ENCODE assay signal across 1 cellular context in the genomic region with DNA sequence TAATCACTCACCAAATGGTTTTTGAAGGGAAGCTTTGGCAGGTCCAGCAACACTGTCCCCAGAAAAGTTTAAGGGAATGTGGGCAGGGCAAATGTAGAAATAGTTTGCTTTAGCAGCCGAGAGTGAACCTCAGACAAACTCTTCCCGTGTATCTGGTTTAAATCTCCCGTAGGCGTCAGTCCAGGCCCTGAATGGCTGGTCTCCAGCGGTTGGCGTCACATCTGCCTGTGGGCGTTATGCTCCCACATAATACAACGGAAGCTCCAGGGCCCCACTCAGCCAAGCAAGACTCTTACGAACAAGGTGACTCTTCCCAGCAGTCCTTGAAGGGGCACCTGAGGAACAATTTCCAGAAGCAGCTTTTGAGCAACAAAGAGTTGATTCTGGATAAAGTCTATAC.
A peak's percentile ranks its signal among the peaks of the same experiment; 100 is the strongest.
TF ChIP-seq lines count a peak whose summit lies in the region.

No MANE protein-coding gene starts in this region.

TF ChIP-seq in K562, 482 proteins besides CTCF, POLR2A, EP300 and RAD21 (continued from another document and continues in another):
- TF ChIP-seq, protein P1, sequence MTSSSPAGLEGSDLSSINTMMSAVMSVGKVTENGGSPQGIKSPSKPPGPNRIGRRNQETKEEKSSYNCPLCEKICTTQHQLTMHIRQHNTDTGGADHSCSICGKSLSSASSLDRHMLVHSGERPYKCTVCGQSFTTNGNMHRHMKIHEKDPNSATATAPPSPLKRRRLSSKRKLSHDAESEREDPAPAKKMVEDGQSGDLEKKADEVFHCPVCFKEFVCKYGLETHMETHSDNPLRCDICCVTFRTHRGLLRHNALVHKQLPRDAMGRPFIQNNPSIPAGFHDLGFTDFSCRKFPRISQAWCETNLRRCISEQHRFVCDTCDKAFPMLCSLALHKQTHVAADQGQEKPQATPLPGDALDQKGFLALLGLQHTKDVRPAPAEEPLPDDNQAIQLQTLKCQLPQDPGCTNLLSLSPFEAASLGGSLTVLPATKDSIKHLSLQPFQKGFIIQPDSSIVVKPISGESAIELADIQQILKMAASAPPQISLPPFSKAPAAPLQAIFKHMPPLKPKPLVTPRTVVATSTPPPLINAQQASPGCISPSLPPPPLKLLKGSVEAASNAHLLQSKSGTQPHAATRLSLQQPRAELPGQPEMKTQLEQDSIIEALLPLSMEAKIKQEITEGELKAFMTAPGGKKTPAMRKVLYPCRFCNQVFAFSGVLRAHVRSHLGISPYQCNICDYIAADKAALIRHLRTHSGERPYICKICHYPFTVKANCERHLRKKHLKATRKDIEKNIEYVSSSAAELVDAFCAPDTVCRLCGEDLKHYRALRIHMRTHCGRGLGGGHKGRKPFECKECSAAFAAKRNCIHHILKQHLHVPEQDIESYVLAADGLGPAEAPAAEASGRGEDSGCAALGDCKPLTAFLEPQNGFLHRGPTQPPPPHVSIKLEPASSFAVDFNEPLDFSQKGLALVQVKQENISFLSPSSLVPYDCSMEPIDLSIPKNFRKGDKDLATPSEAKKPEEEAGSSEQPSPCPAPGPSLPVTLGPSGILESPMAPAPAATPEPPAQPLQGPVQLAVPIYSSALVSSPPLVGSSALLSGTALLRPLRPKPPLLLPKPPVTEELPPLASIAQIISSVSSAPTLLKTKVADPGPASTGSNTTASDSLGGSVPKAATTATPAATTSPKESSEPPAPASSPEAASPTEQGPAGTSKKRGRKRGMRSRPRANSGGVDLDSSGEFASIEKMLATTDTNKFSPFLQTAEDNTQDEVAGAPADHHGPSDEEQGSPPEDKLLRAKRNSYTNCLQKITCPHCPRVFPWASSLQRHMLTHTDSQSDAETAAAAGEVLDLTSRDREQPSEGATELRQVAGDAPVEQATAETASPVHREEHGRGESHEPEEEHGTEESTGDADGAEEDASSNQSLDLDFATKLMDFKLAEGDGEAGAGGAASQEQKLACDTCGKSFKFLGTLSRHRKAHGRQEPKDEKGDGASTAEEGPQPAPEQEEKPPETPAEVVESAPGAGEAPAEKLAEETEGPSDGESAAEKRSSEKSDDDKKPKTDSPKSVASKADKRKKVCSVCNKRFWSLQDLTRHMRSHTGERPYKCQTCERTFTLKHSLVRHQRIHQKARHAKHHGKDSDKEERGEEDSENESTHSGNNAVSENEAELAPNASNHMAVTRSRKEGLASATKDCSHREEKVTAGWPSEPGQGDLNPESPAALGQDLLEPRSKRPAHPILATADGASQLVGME (CRISPR knock-in tag; IDR thresholded peaks at IDR 0.05): no peak
- TF ChIP-seq ZNF347 (CRISPR knock-in tag; IDR thresholded peaks at IDR 0.05; ENCODE audit: low read depth): no peak
- TF ChIP-seq DMBX1 (CRISPR knock-in tag; IDR thresholded peaks at IDR 0.05; ENCODE audit: borderline replicate concordance): no peak
- TF ChIP-seq, protein P2, sequence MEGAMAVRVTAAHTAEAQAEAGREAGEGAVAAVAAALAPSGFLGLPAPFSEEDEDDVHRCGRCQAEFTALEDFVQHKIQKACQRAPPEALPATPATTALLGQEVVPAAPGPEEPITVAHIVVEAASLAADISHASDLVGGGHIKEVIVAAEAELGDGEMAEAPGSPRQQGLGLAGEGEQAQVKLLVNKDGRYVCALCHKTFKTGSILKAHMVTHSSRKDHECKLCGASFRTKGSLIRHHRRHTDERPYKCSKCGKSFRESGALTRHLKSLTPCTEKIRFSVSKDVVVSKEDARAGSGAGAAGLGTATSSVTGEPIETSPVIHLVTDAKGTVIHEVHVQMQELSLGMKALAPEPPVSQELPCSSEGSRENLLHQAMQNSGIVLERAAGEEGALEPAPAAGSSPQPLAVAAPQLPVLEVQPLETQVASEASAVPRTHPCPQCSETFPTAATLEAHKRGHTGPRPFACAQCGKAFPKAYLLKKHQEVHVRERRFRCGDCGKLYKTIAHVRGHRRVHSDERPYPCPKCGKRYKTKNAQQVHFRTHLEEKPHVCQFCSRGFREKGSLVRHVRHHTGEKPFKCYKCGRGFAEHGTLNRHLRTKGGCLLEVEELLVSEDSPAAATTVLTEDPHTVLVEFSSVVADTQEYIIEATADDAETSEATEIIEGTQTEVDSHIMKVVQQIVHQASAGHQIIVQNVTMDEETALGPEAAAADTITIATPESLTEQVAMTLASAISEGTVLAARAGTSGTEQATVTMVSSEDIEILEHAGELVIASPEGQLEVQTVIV (CRISPR knock-in tag; IDR thresholded peaks at IDR 0.05; ENCODE audit: borderline replicate concordance): no peak
- no peak for TF ChIP-seq TBP (optimal IDR thresholded peaks at IDR 0.05; ENCODE audit: low read depth, low read length)
- TF ChIP-seq, protein P3, sequence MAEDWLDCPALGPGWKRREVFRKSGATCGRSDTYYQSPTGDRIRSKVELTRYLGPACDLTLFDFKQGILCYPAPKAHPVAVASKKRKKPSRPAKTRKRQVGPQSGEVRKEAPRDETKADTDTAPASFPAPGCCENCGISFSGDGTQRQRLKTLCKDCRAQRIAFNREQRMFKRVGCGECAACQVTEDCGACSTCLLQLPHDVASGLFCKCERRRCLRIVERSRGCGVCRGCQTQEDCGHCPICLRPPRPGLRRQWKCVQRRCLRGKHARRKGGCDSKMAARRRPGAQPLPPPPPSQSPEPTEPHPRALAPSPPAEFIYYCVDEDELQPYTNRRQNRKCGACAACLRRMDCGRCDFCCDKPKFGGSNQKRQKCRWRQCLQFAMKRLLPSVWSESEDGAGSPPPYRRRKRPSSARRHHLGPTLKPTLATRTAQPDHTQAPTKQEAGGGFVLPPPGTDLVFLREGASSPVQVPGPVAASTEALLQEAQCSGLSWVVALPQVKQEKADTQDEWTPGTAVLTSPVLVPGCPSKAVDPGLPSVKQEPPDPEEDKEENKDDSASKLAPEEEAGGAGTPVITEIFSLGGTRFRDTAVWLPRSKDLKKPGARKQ (CRISPR knock-in tag; IDR thresholded peaks at IDR 0.05): no peak
- TF ChIP-seq SMAD2 (IDR thresholded peaks at IDR 0.05; ENCODE audit: low read depth, low read length): no peak
- no peak for TF ChIP-seq U2AF1 (optimal IDR thresholded peaks at IDR 0.05; ENCODE audit: low read depth, low read length)
- TF ChIP-seq ZNF408 (CRISPR knock-in tag; IDR thresholded peaks at IDR 0.05; ENCODE audit: low read depth): no peak
- TF ChIP-seq CTBP1 (IDR thresholded peaks at IDR 0.05; ENCODE audit: borderline replicate concordance): 0 out of 2 replicates have a peak, but pooled peaks have one; percentile 3
- no peak for TF ChIP-seq NR2C1 (IDR thresholded peaks at IDR 0.05)
- TF ChIP-seq NR2C1 (tag; IDR thresholded peaks at IDR 0.05): no peak
- TF ChIP-seq, protein P4, sequence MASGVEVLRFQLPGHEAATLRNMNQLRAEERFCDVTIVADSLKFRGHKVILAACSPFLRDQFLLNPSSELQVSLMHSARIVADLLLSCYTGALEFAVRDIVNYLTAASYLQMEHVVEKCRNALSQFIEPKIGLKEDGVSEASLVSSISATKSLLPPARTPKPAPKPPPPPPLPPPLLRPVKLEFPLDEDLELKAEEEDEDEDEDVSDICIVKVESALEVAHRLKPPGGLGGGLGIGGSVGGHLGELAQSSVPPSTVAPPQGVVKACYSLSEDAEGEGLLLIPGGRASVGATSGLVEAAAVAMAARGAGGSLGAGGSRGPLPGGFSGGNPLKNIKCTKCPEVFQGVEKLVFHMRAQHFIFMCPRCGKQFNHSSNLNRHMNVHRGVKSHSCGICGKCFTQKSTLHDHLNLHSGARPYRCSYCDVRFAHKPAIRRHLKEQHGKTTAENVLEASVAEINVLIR (CRISPR knock-in tag; IDR thresholded peaks at IDR 0.05): no peak
- TF ChIP-seq POLR2H (tag; IDR thresholded peaks at IDR 0.05; ENCODE audit: low read depth): 0 out of 2 replicates have a peak, but pooled peaks have one; percentile 15
- TF ChIP-seq RHOXF2B (CRISPR knock-in tag; conservative IDR thresholded peaks at IDR 0.05): no peak
- TF ChIP-seq TARDBP (IDR thresholded peaks at IDR 0.05): no peak
- TF ChIP-seq, protein P5, sequence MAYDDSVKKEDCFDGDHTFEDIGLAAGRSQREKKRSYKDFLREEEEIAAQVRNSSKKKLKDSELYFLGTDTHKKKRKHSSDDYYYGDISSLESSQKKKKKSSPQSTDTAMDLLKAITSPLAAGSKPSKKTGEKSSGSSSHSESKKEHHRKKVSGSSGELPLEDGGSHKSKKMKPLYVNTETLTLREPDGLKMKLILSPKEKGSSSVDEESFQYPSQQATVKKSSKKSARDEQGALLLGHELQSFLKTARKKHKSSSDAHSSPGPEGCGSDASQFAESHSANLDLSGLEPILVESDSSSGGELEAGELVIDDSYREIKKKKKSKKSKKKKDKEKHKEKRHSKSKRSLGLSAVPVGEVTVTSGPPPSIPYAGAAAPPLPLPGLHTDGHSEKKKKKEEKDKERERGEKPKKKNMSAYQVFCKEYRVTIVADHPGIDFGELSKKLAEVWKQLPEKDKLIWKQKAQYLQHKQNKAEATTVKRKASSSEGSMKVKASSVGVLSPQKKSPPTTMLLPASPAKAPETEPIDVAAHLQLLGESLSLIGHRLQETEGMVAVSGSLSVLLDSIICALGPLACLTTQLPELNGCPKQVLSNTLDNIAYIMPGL (CRISPR knock-in tag; IDR thresholded peaks at IDR 0.05): no peak
- TF ChIP-seq TAF9B (IDR thresholded peaks at IDR 0.05; ENCODE audit: partially characterized antibody): no peak
- TF ChIP-seq, protein P6, sequence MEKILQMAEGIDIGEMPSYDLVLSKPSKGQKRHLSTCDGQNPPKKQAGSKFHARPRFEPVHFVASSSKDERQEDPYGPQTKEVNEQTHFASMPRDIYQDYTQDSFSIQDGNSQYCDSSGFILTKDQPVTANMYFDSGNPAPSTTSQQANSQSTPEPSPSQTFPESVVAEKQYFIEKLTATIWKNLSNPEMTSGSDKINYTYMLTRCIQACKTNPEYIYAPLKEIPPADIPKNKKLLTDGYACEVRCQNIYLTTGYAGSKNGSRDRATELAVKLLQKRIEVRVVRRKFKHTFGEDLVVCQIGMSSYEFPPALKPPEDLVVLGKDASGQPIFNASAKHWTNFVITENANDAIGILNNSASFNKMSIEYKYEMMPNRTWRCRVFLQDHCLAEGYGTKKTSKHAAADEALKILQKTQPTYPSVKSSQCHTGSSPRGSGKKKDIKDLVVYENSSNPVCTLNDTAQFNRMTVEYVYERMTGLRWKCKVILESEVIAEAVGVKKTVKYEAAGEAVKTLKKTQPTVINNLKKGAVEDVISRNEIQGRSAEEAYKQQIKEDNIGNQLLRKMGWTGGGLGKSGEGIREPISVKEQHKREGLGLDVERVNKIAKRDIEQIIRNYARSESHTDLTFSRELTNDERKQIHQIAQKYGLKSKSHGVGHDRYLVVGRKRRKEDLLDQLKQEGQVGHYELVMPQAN (IDR thresholded peaks at IDR 0.05; ENCODE audit: borderline replicate concordance): no peak
- no peak for TF ChIP-seq RBM34 (IDR thresholded peaks at IDR 0.05; ENCODE audit: borderline replicate concordance, insufficient read depth, low read length)
- peak; percentile 36; the same call in 1 of the 2 replicates for TF ChIP-seq JUND (IDR thresholded peaks at IDR 0.05; ENCODE audit: borderline replicate concordance, low read depth, low read length)
- no peak; the same call in 2 of the 3 replicates for TF ChIP-seq JUND (tag; IDR thresholded peaks at IDR 0.05; ENCODE audit: borderline replicate concordance, low read depth, low read length)
- TF ChIP-seq, protein P7, sequence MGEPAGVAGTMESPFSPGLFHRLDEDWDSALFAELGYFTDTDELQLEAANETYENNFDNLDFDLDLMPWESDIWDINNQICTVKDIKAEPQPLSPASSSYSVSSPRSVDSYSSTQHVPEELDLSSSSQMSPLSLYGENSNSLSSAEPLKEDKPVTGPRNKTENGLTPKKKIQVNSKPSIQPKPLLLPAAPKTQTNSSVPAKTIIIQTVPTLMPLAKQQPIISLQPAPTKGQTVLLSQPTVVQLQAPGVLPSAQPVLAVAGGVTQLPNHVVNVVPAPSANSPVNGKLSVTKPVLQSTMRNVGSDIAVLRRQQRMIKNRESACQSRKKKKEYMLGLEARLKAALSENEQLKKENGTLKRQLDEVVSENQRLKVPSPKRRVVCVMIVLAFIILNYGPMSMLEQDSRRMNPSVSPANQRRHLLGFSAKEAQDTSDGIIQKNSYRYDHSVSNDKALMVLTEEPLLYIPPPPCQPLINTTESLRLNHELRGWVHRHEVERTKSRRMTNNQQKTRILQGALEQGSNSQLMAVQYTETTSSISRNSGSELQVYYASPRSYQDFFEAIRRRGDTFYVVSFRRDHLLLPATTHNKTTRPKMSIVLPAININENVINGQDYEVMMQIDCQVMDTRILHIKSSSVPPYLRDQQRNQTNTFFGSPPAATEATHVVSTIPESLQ (CRISPR knock-in tag; IDR thresholded peaks at IDR 0.05): no peak
- TF ChIP-seq SIRT6 (IDR thresholded peaks at IDR 0.05; ENCODE audit: low read depth, low read length): no peak
- TF ChIP-seq, protein P8, sequence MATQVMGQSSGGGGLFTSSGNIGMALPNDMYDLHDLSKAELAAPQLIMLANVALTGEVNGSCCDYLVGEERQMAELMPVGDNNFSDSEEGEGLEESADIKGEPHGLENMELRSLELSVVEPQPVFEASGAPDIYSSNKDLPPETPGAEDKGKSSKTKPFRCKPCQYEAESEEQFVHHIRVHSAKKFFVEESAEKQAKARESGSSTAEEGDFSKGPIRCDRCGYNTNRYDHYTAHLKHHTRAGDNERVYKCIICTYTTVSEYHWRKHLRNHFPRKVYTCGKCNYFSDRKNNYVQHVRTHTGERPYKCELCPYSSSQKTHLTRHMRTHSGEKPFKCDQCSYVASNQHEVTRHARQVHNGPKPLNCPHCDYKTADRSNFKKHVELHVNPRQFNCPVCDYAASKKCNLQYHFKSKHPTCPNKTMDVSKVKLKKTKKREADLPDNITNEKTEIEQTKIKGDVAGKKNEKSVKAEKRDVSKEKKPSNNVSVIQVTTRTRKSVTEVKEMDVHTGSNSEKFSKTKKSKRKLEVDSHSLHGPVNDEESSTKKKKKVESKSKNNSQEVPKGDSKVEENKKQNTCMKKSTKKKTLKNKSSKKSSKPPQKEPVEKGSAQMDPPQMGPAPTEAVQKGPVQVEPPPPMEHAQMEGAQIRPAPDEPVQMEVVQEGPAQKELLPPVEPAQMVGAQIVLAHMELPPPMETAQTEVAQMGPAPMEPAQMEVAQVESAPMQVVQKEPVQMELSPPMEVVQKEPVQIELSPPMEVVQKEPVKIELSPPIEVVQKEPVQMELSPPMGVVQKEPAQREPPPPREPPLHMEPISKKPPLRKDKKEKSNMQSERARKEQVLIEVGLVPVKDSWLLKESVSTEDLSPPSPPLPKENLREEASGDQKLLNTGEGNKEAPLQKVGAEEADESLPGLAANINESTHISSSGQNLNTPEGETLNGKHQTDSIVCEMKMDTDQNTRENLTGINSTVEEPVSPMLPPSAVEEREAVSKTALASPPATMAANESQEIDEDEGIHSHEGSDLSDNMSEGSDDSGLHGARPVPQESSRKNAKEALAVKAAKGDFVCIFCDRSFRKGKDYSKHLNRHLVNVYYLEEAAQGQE (CRISPR knock-in tag; IDR thresholded peaks at IDR 0.05; ENCODE audit: low read depth): no peak
- 0 out of 2 replicates have a peak, but pooled peaks have one; percentile 13 for TF ChIP-seq NFIC (IDR thresholded peaks at IDR 0.05)
